In genomic region chr2:249538-250042, GRCh38 we compare ENCODE assay signal across 1 cellular context.
A peak's percentile ranks its signal among the peaks of the same experiment; 100 is the strongest.
TF ChIP-seq lines count a peak whose summit lies in the region.

No MANE protein-coding gene starts in this region.

TF ChIP-seq in HepG2, 621 proteins besides CTCF, POLR2A, EP300 and RAD21 (continued from another document):
- peak; percentile 93 for TF ChIP-seq SKIL (CRISPR knock-in tag; IDR thresholded peaks at IDR 0.05; ENCODE audit: borderline replicate concordance)
- TF ChIP-seq FIP1L1 (IDR thresholded peaks at IDR 0.05; ENCODE audit: borderline replicate concordance, insufficient read depth, low read depth, low read length): no peak
- TF ChIP-seq PCBP2 (optimal IDR thresholded peaks at IDR 0.05; ENCODE audit: low read depth, low read length, poor library complexity, severe bottlenecking): no peak
- peak; percentile 19; the same call in 1 of the 2 replicates for TF ChIP-seq GABPB1 (CRISPR knock-in tag; IDR thresholded peaks at IDR 0.05)
- peak; percentile 91 for TF ChIP-seq ELF3 (CRISPR knock-in tag; IDR thresholded peaks at IDR 0.05)
- TF ChIP-seq E2F1 (CRISPR knock-in tag; IDR thresholded peaks at IDR 0.05): no peak
- TF ChIP-seq GLMP (CRISPR knock-in tag; IDR thresholded peaks at IDR 0.05; ENCODE audit: borderline replicate concordance): no peak
- TF ChIP-seq THAP7 (CRISPR knock-in tag; IDR thresholded peaks at IDR 0.05): no peak
- peak; percentile 92 for TF ChIP-seq RERE (CRISPR knock-in tag; IDR thresholded peaks at IDR 0.05; ENCODE audit: low read depth)
- no peak for TF ChIP-seq ZNF496 (CRISPR knock-in tag; IDR thresholded peaks at IDR 0.05; ENCODE audit: insufficient replicate concordance)
- no peak for TF ChIP-seq ZFYVE20 (CRISPR knock-in tag; IDR thresholded peaks at IDR 0.05; ENCODE audit: borderline replicate concordance, low read depth)
- no peak for TF ChIP-seq SNAI1 (CRISPR knock-in tag; IDR thresholded peaks at IDR 0.05; ENCODE audit: borderline replicate concordance)
- TF ChIP-seq LCORL (IDR thresholded peaks at IDR 0.05): no peak
- peak; percentile 85 for TF ChIP-seq LCORL (CRISPR knock-in tag; IDR thresholded peaks at IDR 0.05)
- no peak for TF ChIP-seq NR3C1 (CRISPR knock-in tag; IDR thresholded peaks at IDR 0.05)
